19 cellular contexts compared by ENCODE assay signal in the genomic region with DNA sequence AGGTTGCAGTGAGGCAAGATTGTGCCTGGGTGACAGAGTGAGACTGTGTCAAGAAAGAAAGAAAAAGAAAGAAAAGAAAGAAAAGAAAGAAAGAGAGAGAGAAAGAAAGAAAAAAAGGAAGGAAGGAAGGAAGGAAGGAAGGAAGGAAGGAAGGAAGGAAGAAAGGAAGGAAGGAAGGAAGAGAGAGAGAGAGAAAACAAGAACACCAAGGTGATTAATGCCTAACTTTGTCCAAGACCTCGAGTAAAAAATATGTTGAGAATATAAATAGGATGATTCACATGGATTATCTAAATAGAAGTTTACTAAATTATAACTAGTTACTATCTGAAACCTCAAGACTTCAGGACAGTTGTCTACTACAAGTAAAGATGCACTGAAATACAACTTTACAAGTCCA. TPM values are rescaled to one million over a fixed set of nuclear protein-coding genes. Genes with fewer than 3 reads are reported as not detected.
DNase-seq lines count a peak whose midpoint lies in the region; ATAC-seq, FAIRE-seq and TF ChIP-seq lines count a peak whose summit lies in the region.
"Had no signal": no experiment of that assay in that cellular context is flagged by ENCODE, and none has a peak within 500 bp of the region (broad histone marks: within the 10 kb centered on the region; RNA-seq: fewer than 3 reads in every experiment).

No MANE protein-coding gene starts in this region.

- H3K27ac Mint-ChIP-seq in activated T-cell treated with anti-CD3 and anti-CD28 coated beads, Interleukin-2, amount 50 U/mL, for 72 hours, result peak overlapping the region; percentile 7
- peak overlapping the region; percentile 85 for H3K27ac Mint-ChIP-seq in Calu3 (ENCODE audit: unreplicated experiment)

- H3K4me1 ChIP-seq in K562 (replicated peaks in 1 of 2; ENCODE audit: control insufficient read depth in 2 of 2, insufficient read depth in 2 of 2, low read length in 2 of 2) (no peaks in the 10 kb centered on the region; a peak in 2 of 5 replicates), subcutaneous abdominal adipose tissue (ENCODE audit: control insufficient read depth in 5 of 5, insufficient read depth in 5 of 5, low read length in 5 of 5) (peaks cover 0 to 67% (median 31%) of the 10 kb centered on the region in 5 donors), MM.1S (ENCODE audit: low read length) (no peaks in the 10 kb centered on the region)

- H3K9me2 ChIP-seq in MM.1S (replicated peaks; ENCODE audit: insufficient read depth, low read length), result no peaks in the 10 kb centered on the region

- no peaks in the 10 kb centered on the region for H3K9me3 Mint-ChIP-seq in activated T-cell treated with anti-CD3 and anti-CD28 coated beads, Interleukin-2, amount 50 U/mL, for 72 hours
- H3K9me3 Mint-ChIP-seq in activated T-cell treated with anti-CD3 and anti-CD28 coated beads, Interleukin-2, amount 50 U/mL, for 4 hours, result no peaks in the 10 kb centered on the region
- H3K9me3 Mint-ChIP-seq in Calu3 (ENCODE audit: low read depth, unreplicated experiment), result no peaks in the 10 kb centered on the region

- no peak for TF ChIP-seq RAD21 in K562 (CRISPR knock-in tag; conservative IDR thresholded peaks at IDR 0.05 in 1 of 2, IDR thresholded peaks at IDR 0.05 in 1 of 2)

- no peak for TF ChIP-seq POLR2A in K562 (conservative IDR thresholded peaks at IDR 0.05)

- no peak for TF ChIP-seq EP300 in K562 (IDR thresholded peaks at IDR 0.05; ENCODE audit: low read length)

- H3K36me3 Mint-ChIP-seq in activated T-cell treated with anti-CD3 and anti-CD28 coated beads, Interleukin-2, amount 50 U/mL, for 72 hours (ENCODE audit: insufficient read depth in 2 of 2), result peaks cover 0 to 1% of the 10 kb centered on the region in 2 donors
- H3K36me3 Mint-ChIP-seq in activated T-cell treated with anti-CD3 and anti-CD28 coated beads, Interleukin-2, amount 50 U/mL, for 4 hours (ENCODE audit: insufficient read depth), result peaks cover 13% of the 10 kb centered on the region
- peaks cover 38% of the 10 kb centered on the region for H3K36me3 Mint-ChIP-seq in Calu3 (ENCODE audit: insufficient read depth, unreplicated experiment)

- no peak for DNase-seq in activated T-cell treated with anti-CD3 and anti-CD28 coated beads, Interleukin-2, amount 50 U/mL, for 72 hours
- no peak for DNase-seq in activated T-cell treated with anti-CD3 and anti-CD28 coated beads, Interleukin-2, amount 50 U/mL, for 4 hours
- DNase-seq in Calu3 (no peak), K562 (ENCODE audit: extremely low read depth in 1 of 4, low spot score in 3 of 4) (no peak), MM.1S (no peak)
- DNase-seq: ACHN, AML-193, DMS79, HCEC 1CT, KBM-7, NCI-H1436, NCI-H2029, NCI-H2171 treated with DMSO at 0.1 percent for 48 hours, NCI-H446 treated with DMSO at 0.1 percent for 48 hours, RPMI8226, SIG-M5 had no signal

- ATAC-seq in activated T-cell treated with anti-CD3 and anti-CD28 coated beads, Interleukin-2, amount 50 U/mL, for 72 hours (replicated peaks in 1 of 2), result no peak
- ATAC-seq in activated T-cell treated with anti-CD3 and anti-CD28 coated beads, Interleukin-2, amount 50 U/mL, for 4 hours, result no peak
- ATAC-seq in K562 (no peak), GM19351 (IDR thresholded peaks at IDR 0.05; ENCODE audit: unreplicated experiment) (no peak)

- H3K27ac ChIP-seq in K562 (ENCODE audit: extremely low read depth, low read depth, low read length) (no peak overlapping the region), subcutaneous abdominal adipose tissue (ENCODE audit: low read depth, low read length) (peak overlapping the region; percentile 81), MM.1S (ENCODE audit: low read length) (no peak overlapping the region)

- H3F3A ChIP-seq in MM.1S (ENCODE audit: insufficient read depth, low read length), result no peaks in the 10 kb centered on the region

- POLR2A ChIA-PET in K562 (lab: Yijun Ruan, JAX), result no interaction called here

- H3K36me3 ChIP-seq in K562 (ENCODE audit: control insufficient read depth, insufficient read depth, low read length) (no peaks in the 10 kb centered on the region; the same call in 2 of the 3 replicates), subcutaneous abdominal adipose tissue (ENCODE audit: control insufficient read depth in 5 of 5, insufficient read depth in 5 of 5, low read length in 5 of 5) (peaks cover 0 to 14% (median 6%) of the 10 kb centered on the region in 5 donors), MM.1S (replicated peaks; ENCODE audit: insufficient read depth, low read length) (no peaks in the 10 kb centered on the region)

- H3K27me3 ChIP-seq in K562 (ENCODE audit: control insufficient read depth in 2 of 2, insufficient read depth in 2 of 2, low read length in 2 of 2) (no peaks in the 10 kb centered on the region), subcutaneous abdominal adipose tissue (ENCODE audit: control insufficient read depth in 5 of 5, insufficient read depth in 4 of 5, low read length in 5 of 5) (no peaks in the 10 kb centered on the region), MM.1S (replicated peaks; ENCODE audit: insufficient read depth, low read length) (no peaks in the 10 kb centered on the region)

- no peaks in the 10 kb centered on the region for H3K79me2 ChIP-seq in K562 (ENCODE audit: control insufficient read depth, insufficient read depth, low read length)
- peaks cover 15% of the 10 kb centered on the region for H3K79me2 ChIP-seq in MM.1S (ENCODE audit: low read length)

- in situ Hi-C loops in K562 (cut with MboI), result no loop called here

- FAIRE-seq in K562 (lab: Jason Lieb, UNC), result no peak
- FAIRE-seq: D721Med had no signal

- BruUV-seq in Calu3 (replicated peaks; lab: Mats Ljungman, UMichigan), result no TSS peak
- no TSS peak for BruUV-seq in K562 (replicated peaks; lab: Mats Ljungman, UMichigan)

- intact Hi-C loops in Calu3 (cut with micrococcal nuclease; ENCODE audit: unreplicated experiment) (no loop called here), K562 (cut with micrococcal nuclease) (loop anchor here (5.0 kb wide), 1 partner anchor 33 kb away; the partner anchor contains the start of gene XRCC5)

- H2AFZ ChIP-seq in K562 (ENCODE audit: low read depth, low read length) (no peak overlapping the region), MM.1S (ENCODE audit: low read length) (no peak overlapping the region)

- no peaks in the 10 kb centered on the region for H3K9me1 ChIP-seq in K562 (ENCODE audit: control insufficient read depth, insufficient read depth, low read length)

- TF ChIP-seq CTCF in Calu3 (IDR thresholded peaks at IDR 0.05; ENCODE audit: unreplicated experiment), result no peak
- no peak for TF ChIP-seq CTCF in K562 (IDR thresholded peaks at IDR 0.05 in 2 of 3, conservative IDR thresholded peaks at IDR 0.05 in 1 of 3; ENCODE audit: insufficient read depth in 2 of 3, low read depth in 1 of 3, low read length in 3 of 3)
- TF ChIP-seq CTCF in MM.1S (IDR thresholded peaks at IDR 0.05; ENCODE audit: low read length), result no peak

- H3K4me1 Mint-ChIP-seq in activated T-cell treated with anti-CD3 and anti-CD28 coated beads, Interleukin-2, amount 50 U/mL, for 72 hours (ENCODE audit: low read depth), result peaks cover 32% of the 10 kb centered on the region
- H3K4me1 Mint-ChIP-seq in activated T-cell treated with anti-CD3 and anti-CD28 coated beads, Interleukin-2, amount 50 U/mL, for 4 hours (ENCODE audit: low read depth), result peaks cover 25% of the 10 kb centered on the region
- peaks cover 28% of the 10 kb centered on the region for H3K4me1 Mint-ChIP-seq in Calu3 (ENCODE audit: low read depth, unreplicated experiment)

- H3K4me3 ChIP-seq in K562, result no peak overlapping the region
- H3K4me3 ChIP-seq in subcutaneous abdominal adipose tissue (ENCODE audit: low read depth in 1 of 5, low read length in 5 of 5), result no peak overlapping the region
- no peak overlapping the region for H3K4me3 ChIP-seq in MM.1S (ENCODE audit: low read length)

- H3K9ac ChIP-seq in K562 (ENCODE audit: insufficient read depth in 1 of 2, low read depth in 2 of 2, low read length in 2 of 2) (no peak overlapping the region), subcutaneous abdominal adipose tissue (ENCODE audit: low read length in 5 of 5) (no peak overlapping the region), MM.1S (ENCODE audit: low read length) (no peak overlapping the region)

- no peak overlapping the region for H3K4me3 Mint-ChIP-seq in activated T-cell treated with anti-CD3 and anti-CD28 coated beads, Interleukin-2, amount 50 U/mL, for 72 hours
- no peak overlapping the region for H3K4me3 Mint-ChIP-seq in activated T-cell treated with anti-CD3 and anti-CD28 coated beads, Interleukin-2, amount 50 U/mL, for 4 hours
- no peak overlapping the region for H3K4me3 Mint-ChIP-seq in Calu3 (ENCODE audit: low read depth, unreplicated experiment)

- WGBS in K562 (ENCODE audit: insufficient coverage, low coverage, missing lambda C conversion rate), result 57% methylated on average over 1 of the region's 1 CpG

- no peak overlapping the region for H3K4me2 ChIP-seq in K562 (ENCODE audit: insufficient read depth, low read length)
- no peak overlapping the region for H3K4me2 ChIP-seq in MM.1S (ENCODE audit: low read depth, low read length)

- no peaks in the 10 kb centered on the region for H3K27me3 Mint-ChIP-seq in activated T-cell treated with anti-CD3 and anti-CD28 coated beads, Interleukin-2, amount 50 U/mL, for 72 hours (ENCODE audit: low read depth)
- no peaks in the 10 kb centered on the region for H3K27me3 Mint-ChIP-seq in activated T-cell treated with anti-CD3 and anti-CD28 coated beads, Interleukin-2, amount 50 U/mL, for 4 hours (ENCODE audit: low read depth)
- H3K27me3 Mint-ChIP-seq in Calu3 (ENCODE audit: unreplicated experiment), result no peaks in the 10 kb centered on the region

- CTCF ChIA-PET in Calu3 (lab: Charles Lee) (interaction anchor here (1.0 kb wide), 1 partner anchor 14 kb away, joined by 7 read pairs; no protein-coding TSS in a partner anchor), K562 (lab: Yijun Ruan, JAX; ENCODE audit: low intra/inter-chr PET ratio) (no interaction called here)

- no peaks in the 10 kb centered on the region for H4K20me1 ChIP-seq in K562 (replicated peaks; ENCODE audit: control insufficient read depth, insufficient read depth, low read length)
- H4K20me1 ChIP-seq in MM.1S (ENCODE audit: insufficient read depth, low read length), result no peaks in the 10 kb centered on the region

- H3K9me3 ChIP-seq in K562 (replicated peaks; ENCODE audit: control insufficient read depth, insufficient read depth, low read depth, low read length), result no peaks in the 10 kb centered on the region
- H3K9me3 ChIP-seq in subcutaneous abdominal adipose tissue (ENCODE audit: control insufficient read depth in 5 of 5, low read length in 5 of 5), result no peaks in the 10 kb centered on the region
- H3K9me3 ChIP-seq in MM.1S (replicated peaks; ENCODE audit: insufficient read depth, low read length), result no peaks in the 10 kb centered on the region

RNA-seq across cellular contexts. Expression of gene PECR, which starts 7.2 kb away (rescaled TPM):
- total RNA-seq in activated T-cell treated with anti-CD3 and anti-CD28 coated beads, Interleukin-2, amount 50 U/mL, for 72 hours, result 10 to 100 TPM; 28.4 to 29.7 TPM
- 1 to 10 TPM; 4.7 to 6.9 (median 6.0) TPM for total RNA-seq in activated T-cell treated with anti-CD3 and anti-CD28 coated beads, Interleukin-2, amount 50 U/mL, for 4 hours
- 40.7 and 45.3 TPM in 2 replicates for total RNA-seq in Calu3 (2022)
- total RNA-seq in K562 (2011; cell fraction: chromatin; rRNA removed; ENCODE audit: low replicate concordance), result 10.8 and 13.1 TPM in 2 replicates
- total RNA-seq in K562 (2011; cell fraction: nucleolus; rRNA removed), result 8.7 and 10.1 TPM in 2 replicates
- total RNA-seq in K562 (2011; cell fraction: nucleoplasm; rRNA removed), result 8.4 and 10.8 TPM in 2 replicates
- 9.0 and 10.1 TPM in 2 replicates for total RNA-seq in K562 (2014; rRNA removed)
- 7.6 and 7.8 TPM in 2 replicates for total RNA-seq in K562 (2014; rRNA removed; fragmentation: Illumina TruSeq; extraction: Trizol)
- total RNA-seq in K562 (2015; rRNA removed; fragmentation: Illumina TruSeq; extraction: Trizol), result 8.2 and 8.4 TPM in 2 replicates
- 6.2 and 6.8 TPM in 2 replicates for total RNA-seq in K562 (2021)
- polyA plus RNA-seq in K562 (2011; rRNA removed), result 7.0 and 9.0 TPM in 2 replicates
- polyA plus RNA-seq in K562 (2011; cell fraction: cytosol; rRNA removed), result 6.8 and 8.6 TPM in 2 replicates
- polyA plus RNA-seq in K562 (2011; cell fraction: nucleus; rRNA removed), result 3.8 and 5.2 TPM in 2 replicates
- polyA plus RNA-seq in K562 (2012), result 6.5 and 34.5 TPM in 2 replicates
- polyA plus RNA-seq in K562 (2014; fragmentation: Illumina TruSeq; extraction: Trizol), result 8.2 and 8.4 TPM in 2 replicates
- polyA plus RNA-seq in K562 (2014; fragmentation: Nextera tagmentation; extraction: Ambion mirVana), result 1 to 10 TPM; 1.1 to 2.0 TPM
- 8.7 and 10.3 TPM in 2 replicates for polyA plus RNA-seq in K562 (2014; rRNA removed)
- polyA minus RNA-seq in K562 (2011; rRNA and poly(A)+ RNA removed), result 10.4 and 11.7 TPM in 2 replicates
- polyA minus RNA-seq in K562 (2011; cell fraction: cytosol; rRNA and poly(A)+ RNA removed), result 3.5 and 5.1 TPM in 2 replicates
- 4.2 and 9.9 TPM in 2 replicates for polyA minus RNA-seq in K562 (2011; cell fraction: nucleus; rRNA and poly(A)+ RNA removed)

RNA-seq across cellular contexts. Expression of gene TMEM169, which starts 7.3 kb away (rescaled TPM):
- total RNA-seq in activated T-cell treated with anti-CD3 and anti-CD28 coated beads, Interleukin-2, amount 50 U/mL, for 72 hours, result 1 to 10 TPM; 1.6 TPM
- total RNA-seq in activated T-cell treated with anti-CD3 and anti-CD28 coated beads, Interleukin-2, amount 50 U/mL, for 4 hours, result under 1 TPM; 0.08 to 0.53 (median 0.27) TPM
- total RNA-seq in Calu3 (2022) (8.0 and 9.0 TPM in 2 replicates), K562 (2014; rRNA removed) (not detected in 2 replicates), K562 (2014; rRNA removed; fragmentation: Illumina TruSeq; extraction: Trizol) (0.04 and 0.13 TPM in 2 replicates), K562 (2015; rRNA removed; fragmentation: Illumina TruSeq; extraction: Trizol) (0.08 TPM in 1 of 2 replicates, not detected in the other), K562 (2021) (0.04 and 0.13 TPM in 2 replicates)
- not detected in 2 replicates for total RNA-seq in K562 (2011; cell fraction: chromatin; rRNA removed; ENCODE audit: low replicate concordance)
- not detected in 2 replicates for total RNA-seq in K562 (2011; cell fraction: nucleolus; rRNA removed)
- not detected in 2 replicates for total RNA-seq in K562 (2011; cell fraction: nucleoplasm; rRNA removed)
- polyA plus RNA-seq in K562 (2011; rRNA removed) (not detected in 2 replicates), K562 (2014; fragmentation: Illumina TruSeq; extraction: Trizol) (0.07 and 0.09 TPM in 2 replicates), K562 (2014; fragmentation: Nextera tagmentation; extraction: Ambion mirVana) (under 1 TPM in 1 of 2 experiments, not detected in 1; 0.01 TPM), K562 (2014; rRNA removed) (not detected in 2 replicates)
- polyA plus RNA-seq in K562 (2011; cell fraction: cytosol; rRNA removed), result not detected in 2 replicates
- polyA plus RNA-seq in K562 (2011; cell fraction: nucleus; rRNA removed), result not detected in 2 replicates
- polyA plus RNA-seq in K562 (2012), result 0.09 and 0.57 TPM in 2 replicates
- not detected in 2 replicates for polyA minus RNA-seq in K562 (2011; rRNA and poly(A)+ RNA removed)
- polyA minus RNA-seq in K562 (2011; cell fraction: cytosol; rRNA and poly(A)+ RNA removed), result not detected in 2 replicates
- polyA minus RNA-seq in K562 (2011; cell fraction: nucleus; rRNA and poly(A)+ RNA removed), result not detected in 2 replicates

RNA-seq across cellular contexts. Expression of gene XRCC5, which starts 34.8 kb away (rescaled TPM):
- 100 to 1,000 TPM; 300 to 324 TPM for total RNA-seq in activated T-cell treated with anti-CD3 and anti-CD28 coated beads, Interleukin-2, amount 50 U/mL, for 72 hours
- total RNA-seq in activated T-cell treated with anti-CD3 and anti-CD28 coated beads, Interleukin-2, amount 50 U/mL, for 4 hours, result 100 to 1,000 TPM; 460 to 524 (median 513) TPM
- total RNA-seq in Calu3 (2022), result 266 and 313 TPM in 2 replicates
- 167 and 262 TPM in 2 replicates for total RNA-seq in K562 (2011; cell fraction: chromatin; rRNA removed; ENCODE audit: low replicate concordance)
- total RNA-seq in K562 (2011; cell fraction: nucleolus; rRNA removed), result 85.9 and 98.2 TPM in 2 replicates
- 119 and 135 TPM in 2 replicates for total RNA-seq in K562 (2011; cell fraction: nucleoplasm; rRNA removed)
- total RNA-seq in K562 (2014; rRNA removed), result 189 and 191 TPM in 2 replicates
- 334 and 394 TPM in 2 replicates for total RNA-seq in K562 (2014; rRNA removed; fragmentation: Illumina TruSeq; extraction: Trizol)
- total RNA-seq in K562 (2015; rRNA removed; fragmentation: Illumina TruSeq; extraction: Trizol), result 274 and 297 TPM in 2 replicates
- 283 and 290 TPM in 2 replicates for total RNA-seq in K562 (2021)
- 398 and 551 TPM in 2 replicates for polyA plus RNA-seq in K562 (2011; rRNA removed)
- 137 and 145 TPM in 2 replicates for polyA plus RNA-seq in K562 (2011; cell fraction: cytosol; rRNA removed)
- polyA plus RNA-seq in K562 (2011; cell fraction: nucleus; rRNA removed), result 83.1 and 119 TPM in 2 replicates
- 172 and 249 TPM in 2 replicates for polyA plus RNA-seq in K562 (2012)
- polyA plus RNA-seq in K562 (2014; fragmentation: Illumina TruSeq; extraction: Trizol), result 252 and 289 TPM in 2 replicates
- polyA plus RNA-seq in K562 (2014; fragmentation: Nextera tagmentation; extraction: Ambion mirVana), result 100 to 1,000 TPM; 325 to 369 TPM
- 156 and 168 TPM in 2 replicates for polyA plus RNA-seq in K562 (2014; rRNA removed)
- 747 and 768 TPM in 2 replicates for polyA minus RNA-seq in K562 (2011; rRNA and poly(A)+ RNA removed)
- polyA minus RNA-seq in K562 (2011; cell fraction: cytosol; rRNA and poly(A)+ RNA removed), result 144 and 225 TPM in 2 replicates
- polyA minus RNA-seq in K562 (2011; cell fraction: nucleus; rRNA and poly(A)+ RNA removed), result 99.9 and 166 TPM in 2 replicates
